In genomic region chr9:125425176-125425897, GRCh38 we compare ENCODE assay signal across 2 cellular contexts.
TF ChIP-seq lines count a peak whose summit lies in the region.

No MANE protein-coding gene starts in this region.

TF ChIP-seq in HCT116, 20 proteins besides CTCF, POLR2A, EP300 and RAD21:
- TF ChIP-seq CEBPB (IDR thresholded peaks at IDR 0.05; ENCODE audit: low read depth) (no peak), ZFX (IDR thresholded peaks at IDR 0.05) (no peak), MAX (IDR thresholded peaks at IDR 0.05) (no peak), CBX3 (IDR thresholded peaks at IDR 0.05; ENCODE audit: low read depth) (no peak), POLR2AphosphoS5 (IDR thresholded peaks at IDR 0.05; ENCODE audit: low read depth, low read length) (no peak), REST (IDR thresholded peaks at IDR 0.05; ENCODE audit: low read depth) (no peak), SRF (IDR thresholded peaks at IDR 0.05; ENCODE audit: low read depth) (no peak), EGR1 (IDR thresholded peaks at IDR 0.05; ENCODE audit: low read depth) (no peak), TCF7L2 (IDR thresholded peaks at IDR 0.05; ENCODE audit: borderline replicate concordance, extremely low read depth, insufficient read depth, insufficient read length) (no peak), SIN3A (IDR thresholded peaks at IDR 0.05; ENCODE audit: low read depth) (no peak), EZH2 (IDR thresholded peaks at IDR 0.05) (no peak), ATF3 (IDR thresholded peaks at IDR 0.05) (no peak), ZBTB33 (IDR thresholded peaks at IDR 0.05; ENCODE audit: extremely low read depth, insufficient replicate concordance, low read length) (no peak)

TF ChIP-seq in H1, 55 proteins besides CTCF, POLR2A, EP300 and RAD21 (continued from another document):
- TF ChIP-seq TAF1 (IDR thresholded peaks at IDR 0.05; ENCODE audit: low read depth, low read length) (no peak), CHD2 (IDR thresholded peaks at IDR 0.05; ENCODE audit: low read length) (no peak), TAF7 (optimal IDR thresholded peaks at IDR 0.05; ENCODE audit: borderline replicate concordance, low read depth, low read length) (no peak), CREB1 (IDR thresholded peaks at IDR 0.05) (no peak), RBBP5 (IDR thresholded peaks at IDR 0.05; ENCODE audit: borderline replicate concordance, low read depth, low read length) (no peak), RFX5 (IDR thresholded peaks at IDR 0.05; ENCODE audit: borderline replicate concordance, low read depth, low read length) (no peak), TCF12 (IDR thresholded peaks at IDR 0.05; ENCODE audit: low read depth, low read length) (no peak), KDM1A (IDR thresholded peaks at IDR 0.05; ENCODE audit: borderline replicate concordance, low read length) (no peak), HDAC6 (IDR thresholded peaks at IDR 0.05; ENCODE audit: low read depth, low read length) (no peak), KDM4A (IDR thresholded peaks at IDR 0.05; ENCODE audit: low read depth, low read length, severe bottlenecking) (no peak), EZH2 (IDR thresholded peaks at IDR 0.05; ENCODE audit: low read depth, low read length, severe bottlenecking) (no peak), ASH2L (IDR thresholded peaks at IDR 0.05; ENCODE audit: low read length) (no peak)
TF ChIP-seq in H1: peak in this region for 0.
